In genomic region chr10:30170814-30171213, GRCh38 we compare ENCODE assay signal across 21 cellular contexts.
DNase-seq lines count a peak whose midpoint lies in the region; ATAC-seq and TF ChIP-seq lines count a peak whose summit lies in the region.
"Had no signal": no experiment of that assay in that cellular context is flagged by ENCODE, and none has a peak within 500 bp of the region (broad histone marks: within the 10 kb centered on the region; RNA-seq: fewer than 3 reads in every experiment).

No MANE protein-coding gene starts in this region.

- DNase-seq in EH (ENCODE audit: low read depth) (peak; percentile 81), NCI-H226 (peak; percentile 29), mammary epithelial cell (peak; percentile 47), iris pigment epithelial cell (ENCODE audit: low read depth) (peak; percentile 77), lower lobe of right lung (no peak), SW 1271 (lab: John Stamatoyannopoulos, UW) (no peak)
- DNase-seq: activated B cell treated with CpG ODN at 0.5 μM for 24 hours; activated naive CD8-positive, alpha-beta T cell treated with anti-CD3 and anti-CD28 coated beads, Interleukin-2, amount 10 ng/mL, durations not matched to agents 7 days and 5 days; CD8-positive, alpha-beta memory T cell; head of caudate nucleus; NCI-H1105 treated with DMSO at 0.1 percent for 48 hours; NCI-H748 treated with DMSO at 0.1 percent for 48 hours; nucleus accumbens; sigmoid colon; SJCRH30; stimulated activated CD4-positive, alpha-beta T cell treated with anti-CD3 and anti-CD28 coated beads, Interleukin-1b, Interleukin-23, amount 100 ng/mL, for 48 hours; stimulated activated naive CD4-positive, alpha-beta T cell treated with Interleukin-2 at 50 U/mL for 16 hours; tibial artery had no signal

- no peaks in the 10 kb centered on the region for H3K9me3 ChIP-seq in mammary epithelial cell (replicated peaks; ENCODE audit: insufficient read depth, low read length)
- no peaks in the 10 kb centered on the region for H3K9me3 ChIP-seq in lower lobe of right lung
- H3K9me3 ChIP-seq: sigmoid colon, SJCRH30, tibial artery had no signal

- TF ChIP-seq POLR2A in GM18505 (IDR thresholded peaks at IDR 0.05; ENCODE audit: borderline replicate concordance, extremely low read depth, insufficient read depth, insufficient read length), result no peak

- ATAC-seq in lower lobe of right lung (no peak), GM21526 (IDR thresholded peaks at IDR 0.05; ENCODE audit: low FRiP score, unreplicated experiment) (no peak), GM18505 (IDR thresholded peaks at IDR 0.05; ENCODE audit: unreplicated experiment) (no peak)

- WGBS in mammary epithelial cell (ENCODE audit: low coverage, missing lambda C conversion rate), result 51% methylated on average over 3 of the region's 3 CpGs

- H3K4me2 ChIP-seq in mammary epithelial cell (ENCODE audit: insufficient read depth, low read depth, low read length), result no peak overlapping the region
- H3K4me2 ChIP-seq: KMS-11 had no signal

- H4K20me1 ChIP-seq in mammary epithelial cell (ENCODE audit: insufficient read depth, low read length), result no peaks in the 10 kb centered on the region

- in situ Hi-C loops in mammary epithelial cell (cut with MboI; ENCODE audit: low sequenced_read_pairs in 2 of 2), result no loop called here

- intact Hi-C loops in mammary epithelial cell (cut with micrococcal nuclease) (no loop called here), lower lobe of right lung (cut with DNase I) (no loop called here)

- CTCF ChIA-PET in mammary epithelial cell (lab: Charles Lee; ENCODE audit: low non-redundant PET), result no interaction called here

- no peak overlapping the region for H3K4me3 ChIP-seq in mammary epithelial cell (replicated peaks in 1 of 3; ENCODE audit: insufficient read depth in 1 of 3, low read depth in 2 of 3, low read length in 3 of 3)
- H3K4me3 ChIP-seq in lower lobe of right lung, result no peak overlapping the region
- H3K4me3 ChIP-seq: sigmoid colon, SJCRH30, tibial artery had no signal

- H3K27me3 ChIP-seq in mammary epithelial cell (ENCODE audit: insufficient read depth, low read length), result no peaks in the 10 kb centered on the region
- no peaks in the 10 kb centered on the region for H3K27me3 ChIP-seq in lower lobe of right lung (ENCODE audit: low read depth)
- H3K27me3 ChIP-seq: sigmoid colon, SJCRH30 had no signal

- no peaks in the 10 kb centered on the region for H3K79me2 ChIP-seq in mammary epithelial cell (ENCODE audit: insufficient read depth, low read length)

- H3K4me1 ChIP-seq in mammary epithelial cell (ENCODE audit: insufficient read depth, low read length) (no peaks in the 10 kb centered on the region), lower lobe of right lung (no peaks in the 10 kb centered on the region)
- H3K4me1 ChIP-seq: SJCRH30, tibial artery had no signal

- no TSS peak for BruUV-seq in mammary epithelial cell (replicated peaks; lab: Mats Ljungman, UMichigan)

- H3K36me3 ChIP-seq in mammary epithelial cell (ENCODE audit: insufficient read depth, low read length) (no peaks in the 10 kb centered on the region), lower lobe of right lung (no peaks in the 10 kb centered on the region)
- H3K36me3 ChIP-seq: sigmoid colon, SJCRH30, tibial artery had no signal

- TF ChIP-seq CTCF in mammary epithelial cell (conservative IDR thresholded peaks at IDR 0.05 in 1 of 2, IDR thresholded peaks at IDR 0.05 in 1 of 2; ENCODE audit: extremely low read depth in 1 of 2, insufficient read depth in 1 of 2, low read depth in 1 of 2, low read length in 2 of 2) (no peak), lower lobe of right lung (IDR thresholded peaks at IDR 0.05) (no peak)

- no peak overlapping the region for H2AFZ ChIP-seq in mammary epithelial cell (ENCODE audit: low read depth, low read length)

- H3K27ac ChIP-seq in mammary epithelial cell (ENCODE audit: insufficient read depth, low read depth, low read length) (no peak overlapping the region), lower lobe of right lung (no peak overlapping the region)
- H3K27ac ChIP-seq: KMS-11, sigmoid colon, SJCRH30, tibial artery had no signal

- H3K9ac ChIP-seq in mammary epithelial cell (ENCODE audit: insufficient read depth, low read length), result no peak overlapping the region
- H3K9ac ChIP-seq: KMS-11 had no signal

- dilution Hi-C loops in mammary epithelial cell (cut with HindIII; ENCODE audit: low sequenced_read_pairs), result no loop called here

Comparison
In these comparisons a context has a peak if more than half of its experiments do, and no peak if none do; other contexts are left out.
1. DNase-seq: peak in EH (single experiment), NCI-H226 (single experiment), mammary epithelial cell (single experiment) and iris pigment epithelial cell (single experiment); none in lower lobe of right lung (single experiment) and SW 1271 (0 of 2).